Comparison of ENCODE assay signal across 1 cellular context in the genomic region with DNA sequence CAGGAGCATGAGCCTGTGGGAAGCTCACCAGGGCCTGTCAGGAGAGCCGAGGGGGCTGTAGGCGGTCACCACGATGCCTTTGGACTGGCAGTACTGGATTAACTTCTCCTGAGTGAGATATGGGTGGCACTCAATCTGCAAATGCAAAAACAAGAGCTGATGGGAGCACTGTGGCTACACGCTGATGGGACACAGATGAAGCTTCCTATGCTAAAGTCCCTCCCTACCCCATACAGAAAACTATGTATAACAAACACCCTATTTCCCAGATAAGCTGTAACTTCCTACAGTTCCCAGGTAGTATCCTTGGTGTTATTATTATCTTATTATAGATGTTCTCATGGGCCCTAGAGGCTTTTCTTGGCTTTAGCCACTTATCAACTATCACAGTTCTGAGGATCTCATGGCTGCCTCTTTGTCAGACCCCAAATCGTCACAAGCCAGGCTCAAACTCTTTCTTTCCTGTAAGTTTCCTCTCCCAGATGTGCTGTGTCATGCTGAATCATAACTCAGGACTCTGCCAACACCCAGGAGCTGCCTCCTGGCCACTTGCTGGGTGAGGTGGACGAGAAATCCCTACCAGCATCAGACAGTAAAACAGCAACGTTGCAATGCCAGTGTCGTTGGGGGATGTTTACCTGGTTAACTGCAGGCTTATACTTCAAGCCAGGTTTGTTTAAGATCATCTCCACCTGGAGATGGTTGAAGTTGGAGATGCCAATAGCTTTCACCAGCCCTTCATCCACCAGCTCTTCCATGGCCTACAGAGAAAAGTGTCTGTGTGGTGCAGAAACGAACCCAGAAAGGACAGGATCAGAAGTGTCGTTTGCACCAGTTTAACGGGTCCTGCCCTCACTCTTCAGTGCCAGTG.
A peak's percentile ranks its signal among the peaks of the same experiment; 100 is the strongest.
TF ChIP-seq lines count a peak whose summit lies in the region.

No MANE protein-coding gene starts in this region.

TF ChIP-seq in K562, 482 proteins besides CTCF, POLR2A, EP300 and RAD21 (continued from another document):
- peak; percentile 99 for TF ChIP-seq NFE2 (IDR thresholded peaks at IDR 0.05; ENCODE audit: low read depth)
- 0 out of 2 replicates have a peak, but pooled peaks have one; percentile 38 for TF ChIP-seq MYC (IDR thresholded peaks at IDR 0.05; ENCODE audit: low read depth, low read length)
- TF ChIP-seq MYC (CRISPR knock-in tag; IDR thresholded peaks at IDR 0.05; ENCODE audit: borderline replicate concordance, low read depth) = no peak
- TF ChIP-seq HNRNPLL (IDR thresholded peaks at IDR 0.05; ENCODE audit: low read depth, low read length, poor library complexity, severe bottlenecking) = no peak
- TF ChIP-seq MTA3 (IDR thresholded peaks at IDR 0.05; ENCODE audit: borderline replicate concordance) = peak; percentile 70; the same call in 1 of the 2 replicates
- peak; percentile 62; the same call in 1 of the 2 replicates for TF ChIP-seq MYNN (IDR thresholded peaks at IDR 0.05)
- no peak for TF ChIP-seq MYNN (CRISPR knock-in tag; IDR thresholded peaks at IDR 0.05)
- no peak for TF ChIP-seq MBD2 (IDR thresholded peaks at IDR 0.05; ENCODE audit: borderline replicate concordance, low read depth)
- TF ChIP-seq ZFX (CRISPR knock-in tag; IDR thresholded peaks at IDR 0.05) = peak; percentile 20; the same call in 1 of the 2 replicates
- TF ChIP-seq, protein P1, sequence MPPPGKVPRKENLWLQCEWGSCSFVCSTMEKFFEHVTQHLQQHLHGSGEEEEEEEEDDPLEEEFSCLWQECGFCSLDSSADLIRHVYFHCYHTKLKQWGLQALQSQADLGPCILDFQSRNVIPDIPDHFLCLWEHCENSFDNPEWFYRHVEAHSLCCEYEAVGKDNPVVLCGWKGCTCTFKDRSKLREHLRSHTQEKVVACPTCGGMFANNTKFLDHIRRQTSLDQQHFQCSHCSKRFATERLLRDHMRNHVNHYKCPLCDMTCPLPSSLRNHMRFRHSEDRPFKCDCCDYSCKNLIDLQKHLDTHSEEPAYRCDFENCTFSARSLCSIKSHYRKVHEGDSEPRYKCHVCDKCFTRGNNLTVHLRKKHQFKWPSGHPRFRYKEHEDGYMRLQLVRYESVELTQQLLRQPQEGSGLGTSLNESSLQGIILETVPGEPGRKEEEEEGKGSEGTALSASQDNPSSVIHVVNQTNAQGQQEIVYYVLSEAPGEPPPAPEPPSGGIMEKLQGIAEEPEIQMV (tag; conservative IDR thresholded peaks at IDR 0.05; ENCODE audit: low read depth) = peak; percentile 42; the same call in 1 of the 2 replicates
- 0 out of 2 replicates have a peak, but pooled peaks have one; percentile 12 for TF ChIP-seq SMAD4 (CRISPR knock-in tag; conservative IDR thresholded peaks at IDR 0.05)
- 0 out of 2 replicates have a peak, but pooled peaks have one; percentile 43 for TF ChIP-seq ELF2 (CRISPR knock-in tag; IDR thresholded peaks at IDR 0.05)
- TF ChIP-seq BDP1 (IDR thresholded peaks at IDR 0.05; ENCODE audit: insufficient read depth, insufficient read length) = no peak
- peak; percentile 48 for TF ChIP-seq NEUROD1 (IDR thresholded peaks at IDR 0.05; ENCODE audit: borderline replicate concordance, low read depth, low read length, partially characterized antibody)
- no peak for TF ChIP-seq SMAD3 (CRISPR knock-in tag; conservative IDR thresholded peaks at IDR 0.05)
- TF ChIP-seq GATAD2B (IDR thresholded peaks at IDR 0.05; ENCODE audit: borderline replicate concordance) = peak; percentile 39; the same call in 1 of the 2 replicates
- 0 out of 4 replicates have a peak, but pooled peaks of 1 of the 2 experiments have one; percentile 45 for TF ChIP-seq FOXK2 (conservative IDR thresholded peaks at IDR 0.05 in 1 of 2, IDR thresholded peaks at IDR 0.05 in 1 of 2; ENCODE audit: low read depth in 2 of 2)
- no peak for TF ChIP-seq ATF1 (CRISPR knock-in tag; IDR thresholded peaks at IDR 0.05)
- peak; percentile 67 for TF ChIP-seq ATF1 (tag; IDR thresholded peaks at IDR 0.05)
- TF ChIP-seq ZKSCAN1 (IDR thresholded peaks at IDR 0.05; ENCODE audit: low read depth, low read length) = no peak
- TF ChIP-seq, protein P2, sequence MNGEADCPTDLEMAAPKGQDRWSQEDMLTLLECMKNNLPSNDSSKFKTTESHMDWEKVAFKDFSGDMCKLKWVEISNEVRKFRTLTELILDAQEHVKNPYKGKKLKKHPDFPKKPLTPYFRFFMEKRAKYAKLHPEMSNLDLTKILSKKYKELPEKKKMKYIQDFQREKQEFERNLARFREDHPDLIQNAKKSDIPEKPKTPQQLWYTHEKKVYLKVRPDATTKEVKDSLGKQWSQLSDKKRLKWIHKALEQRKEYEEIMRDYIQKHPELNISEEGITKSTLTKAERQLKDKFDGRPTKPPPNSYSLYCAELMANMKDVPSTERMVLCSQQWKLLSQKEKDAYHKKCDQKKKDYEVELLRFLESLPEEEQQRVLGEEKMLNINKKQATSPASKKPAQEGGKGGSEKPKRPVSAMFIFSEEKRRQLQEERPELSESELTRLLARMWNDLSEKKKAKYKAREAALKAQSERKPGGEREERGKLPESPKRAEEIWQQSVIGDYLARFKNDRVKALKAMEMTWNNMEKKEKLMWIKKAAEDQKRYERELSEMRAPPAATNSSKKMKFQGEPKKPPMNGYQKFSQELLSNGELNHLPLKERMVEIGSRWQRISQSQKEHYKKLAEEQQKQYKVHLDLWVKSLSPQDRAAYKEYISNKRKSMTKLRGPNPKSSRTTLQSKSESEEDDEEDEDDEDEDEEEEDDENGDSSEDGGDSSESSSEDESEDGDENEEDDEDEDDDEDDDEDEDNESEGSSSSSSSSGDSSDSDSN (IDR thresholded peaks at IDR 0.05; ENCODE audit: borderline replicate concordance in 1 of 2, low read depth in 2 of 2, low read length in 2 of 2) = peak in 1 of 2 experiments; percentile 56; a peak in 1 of 4 replicates
- 0 out of 2 replicates have a peak, but pooled peaks have one; percentile 15 for TF ChIP-seq KLF13 (tag; IDR thresholded peaks at IDR 0.05; ENCODE audit: borderline replicate concordance, low read depth)
- no peak for TF ChIP-seq NR1H2 (CRISPR knock-in tag; IDR thresholded peaks at IDR 0.05)
- TF ChIP-seq HNRNPL (IDR thresholded peaks at IDR 0.05; ENCODE audit: low read depth, low read length) = 0 out of 2 replicates have a peak, but pooled peaks have one; percentile 24
- peak; percentile 99 for TF ChIP-seq MAFG (tag; conservative IDR thresholded peaks at IDR 0.05)
- TF ChIP-seq SMARCE1 (IDR thresholded peaks at IDR 0.05) = peak; percentile 87
- peak; percentile 24; the same call in 1 of the 2 replicates for TF ChIP-seq CREM (IDR thresholded peaks at IDR 0.05; ENCODE audit: low read depth)
- peak; percentile 85 for TF ChIP-seq ARID1B (IDR thresholded peaks at IDR 0.05)
- no peak for TF ChIP-seq NUFIP1 (IDR thresholded peaks at IDR 0.05; ENCODE audit: partially characterized antibody)
- TF ChIP-seq ZFP91 (CRISPR knock-in tag; IDR thresholded peaks at IDR 0.05) = no peak
- peak; percentile 85; the same call in 1 of the 2 replicates for TF ChIP-seq JUN (IDR thresholded peaks at IDR 0.05; ENCODE audit: borderline replicate concordance, low read depth, low read length)
- TF ChIP-seq JUN (CRISPR knock-in tag; IDR thresholded peaks at IDR 0.05; ENCODE audit: borderline replicate concordance) = no peak
- 0 out of 2 replicates have a peak, but pooled peaks have one; percentile 26 for TF ChIP-seq MTA2 (IDR thresholded peaks at IDR 0.05; ENCODE audit: low read depth)
- peak; percentile 94 for TF ChIP-seq SMARCA4 (IDR thresholded peaks at IDR 0.05)
- no peak for TF ChIP-seq CBX8 (IDR thresholded peaks at IDR 0.05; ENCODE audit: borderline replicate concordance, extremely low read depth, low read depth, low read length, poor library complexity, severe bottlenecking)
- no peak for TF ChIP-seq ZBTB49 (CRISPR knock-in tag; IDR thresholded peaks at IDR 0.05; ENCODE audit: borderline replicate concordance)
- TF ChIP-seq, protein P3, sequence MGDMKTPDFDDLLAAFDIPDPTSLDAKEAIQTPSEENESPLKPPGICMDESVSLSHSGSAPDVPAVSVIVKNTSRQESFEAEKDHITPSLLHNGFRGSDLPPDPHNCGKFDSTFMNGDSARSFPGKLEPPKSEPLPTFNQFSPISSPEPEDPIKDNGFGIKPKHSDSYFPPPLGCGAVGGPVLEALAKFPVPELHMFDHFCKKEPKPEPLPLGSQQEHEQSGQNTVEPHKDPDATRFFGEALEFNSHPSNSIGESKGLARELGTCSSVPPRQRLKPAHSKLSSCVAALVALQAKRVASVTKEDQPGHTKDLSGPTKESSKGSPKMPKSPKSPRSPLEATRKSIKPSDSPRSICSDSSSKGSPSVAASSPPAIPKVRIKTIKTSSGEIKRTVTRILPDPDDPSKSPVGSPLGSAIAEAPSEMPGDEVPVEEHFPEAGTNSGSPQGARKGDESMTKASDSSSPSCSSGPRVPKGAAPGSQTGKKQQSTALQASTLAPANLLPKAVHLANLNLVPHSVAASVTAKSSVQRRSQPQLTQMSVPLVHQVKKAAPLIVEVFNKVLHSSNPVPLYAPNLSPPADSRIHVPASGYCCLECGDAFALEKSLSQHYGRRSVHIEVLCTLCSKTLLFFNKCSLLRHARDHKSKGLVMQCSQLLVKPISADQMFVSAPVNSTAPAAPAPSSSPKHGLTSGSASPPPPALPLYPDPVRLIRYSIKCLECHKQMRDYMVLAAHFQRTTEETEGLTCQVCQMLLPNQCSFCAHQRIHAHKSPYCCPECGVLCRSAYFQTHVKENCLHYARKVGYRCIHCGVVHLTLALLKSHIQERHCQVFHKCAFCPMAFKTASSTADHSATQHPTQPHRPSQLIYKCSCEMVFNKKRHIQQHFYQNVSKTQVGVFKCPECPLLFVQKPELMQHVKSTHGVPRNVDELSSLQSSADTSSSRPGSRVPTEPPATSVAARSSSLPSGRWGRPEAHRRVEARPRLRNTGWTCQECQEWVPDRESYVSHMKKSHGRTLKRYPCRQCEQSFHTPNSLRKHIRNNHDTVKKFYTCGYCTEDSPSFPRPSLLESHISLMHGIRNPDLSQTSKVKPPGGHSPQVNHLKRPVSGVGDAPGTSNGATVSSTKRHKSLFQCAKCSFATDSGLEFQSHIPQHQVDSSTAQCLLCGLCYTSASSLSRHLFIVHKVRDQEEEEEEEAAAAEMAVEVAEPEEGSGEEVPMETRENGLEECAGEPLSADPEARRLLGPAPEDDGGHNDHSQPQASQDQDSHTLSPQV (IDR thresholded peaks at IDR 0.05) = peak; percentile 93
- peak; percentile 62; the same call in 1 of the 2 replicates for TF ChIP-seq ZEB2 (IDR thresholded peaks at IDR 0.05)
- no peak for TF ChIP-seq SPI1 (IDR thresholded peaks at IDR 0.05; ENCODE audit: borderline replicate concordance, low read depth, low read length)
- TF ChIP-seq ZNF740 (CRISPR knock-in tag; IDR thresholded peaks at IDR 0.05) = no peak
- no peak for TF ChIP-seq ZNF740 (tag; IDR thresholded peaks at IDR 0.05)
